Comparison of ENCODE assay signal across 18 cellular contexts in the genomic region with DNA sequence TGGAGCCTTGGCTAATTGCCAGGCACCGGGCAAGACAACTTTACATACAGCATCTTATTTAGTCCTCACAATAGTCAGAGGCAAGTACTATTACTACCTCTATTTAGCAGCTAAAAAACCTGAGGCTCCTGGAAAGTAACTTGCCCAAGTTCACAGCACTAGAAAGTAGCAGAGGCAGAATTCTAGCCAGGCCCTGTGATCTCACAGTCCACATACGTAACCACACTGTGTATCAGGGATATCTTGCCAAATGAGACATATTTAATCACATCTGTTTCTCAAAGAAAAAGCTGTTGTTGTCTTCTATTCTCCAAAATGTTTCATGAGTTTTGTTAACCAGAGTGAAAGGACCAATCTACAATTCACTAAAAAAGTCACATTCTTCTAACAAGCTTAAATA.
A peak's percentile ranks its signal among the peaks of the same experiment; 100 is the strongest.
DNase-seq lines count a peak whose midpoint lies in the region; ATAC-seq and TF ChIP-seq lines count a peak whose summit lies in the region.
"Had no signal": no experiment of that assay in that cellular context is flagged by ENCODE, and none has a peak within 500 bp of the region (broad histone marks: within the 10 kb centered on the region; RNA-seq: fewer than 3 reads in every experiment).

No MANE protein-coding gene starts in this region.

- H3K79me2 ChIP-seq in SK-N-SH (ENCODE audit: insufficient read depth) = no peaks in the 10 kb centered on the region

- H4K5ac ChIP-seq in IMR-90 (ENCODE audit: low read depth, low read length) = no peak overlapping the region

- H3K27me3 ChIP-seq in IMR-90 (ENCODE audit: control insufficient read depth, insufficient read depth, low read length) = no peaks in the 10 kb centered on the region
- H3K27me3 ChIP-seq in psoas muscle (ENCODE audit: insufficient read depth in 3 of 3, low read length in 2 of 3) = no peaks in the 10 kb centered on the region
- H3K27me3 ChIP-seq in SK-N-SH (ENCODE audit: insufficient read depth) = no peaks in the 10 kb centered on the region

- BruUV-seq in IMR-90 (replicated peaks; lab: Mats Ljungman, UMichigan) = no TSS peak

- no peak overlapping the region for H3K56ac ChIP-seq in IMR-90 (ENCODE audit: extremely low read depth, insufficient read depth, low read length)

- H4K20me1 ChIP-seq in IMR-90 (ENCODE audit: insufficient read depth, low read length) (no peaks in the 10 kb centered on the region), SK-N-SH (ENCODE audit: insufficient read depth) (no peaks in the 10 kb centered on the region)

- no peak overlapping the region for H2AK9ac ChIP-seq in IMR-90 (replicated peaks; ENCODE audit: low read depth, low read length, poor library complexity)

- dilution Hi-C loops in IMR-90 (cut with HindIII; ENCODE audit: low sequenced_read_pairs, unreplicated experiment) = no loop called here

- DNase-seq in AG10803 (ENCODE audit: low read depth) (peak; percentile 61), IMR-90 (peak; percentile 21), amniotic epithelial cell (ENCODE audit: low read depth) (peak; percentile 35), psoas muscle (no peak), SK-N-SH (no peak), mesenteric fat pad (ENCODE audit: low spot score) (no peak), kidney tubule cell (ENCODE audit: low spot score) (no peak)
- DNase-seq: C1 segment of cervical spinal cord, DMS79, KG1, NCI-H1048, NCI-H1436, NCI-H524 treated with DMSO at 0.1 percent for 48 hours had no signal

- H2AFZ ChIP-seq in IMR-90 (replicated peaks; ENCODE audit: low read length, poor library complexity) (no peak overlapping the region), SK-N-SH (ENCODE audit: low read depth) (no peak overlapping the region)
- H2AFZ ChIP-seq: GM23338 had no signal

- H4K8ac ChIP-seq in IMR-90 (ENCODE audit: low read depth in 2 of 2, low read length in 2 of 2) = no peak overlapping the region

- WGBS in IMR-90 (ENCODE audit: extremely low coverage in 2 of 2, insufficient read length in 1 of 2), 2 experiments = no CpG with 5 or more reads among the region's 2 CpGs
- WGBS in psoas muscle, 3 donors = 23 to 40% (median 24%) methylated on average over 2 of the region's 2 CpGs
- WGBS in SK-N-SH (ENCODE audit: low lambda C conversion rate) = 25% methylated on average over 2 of the region's 2 CpGs

- no peak for TF ChIP-seq POLR2A in IMR-90 (IDR thresholded peaks at IDR 0.05; ENCODE audit: low read depth, low read length)

- H3F3A ChIP-seq in SK-N-SH (replicated peaks; ENCODE audit: insufficient read depth) = no peaks in the 10 kb centered on the region

- no peak overlapping the region; the same call in 2 of the 3 replicates for H2BK15ac ChIP-seq in IMR-90 (ENCODE audit: low read depth, low read length)

- POLR2A ChIA-PET in IMR-90 (lab: Charles Lee; ENCODE audit: unreplicated experiment) (no interaction called here), SK-N-SH (lab: Yijun Ruan, JAX) (interaction anchor here (0.6 to 1.0 kb wide), 2 partner anchors 163 to 377 kb away, joined by 3 read pairs; no protein-coding TSS in a partner anchor)

- H3K23ac ChIP-seq in IMR-90 (ENCODE audit: low read depth, low read length) = no peak overlapping the region

- no peak overlapping the region for H3K4ac ChIP-seq in IMR-90 (ENCODE audit: low read depth, low read length)

- no peaks in the 10 kb centered on the region for H3K79me1 ChIP-seq in IMR-90 (ENCODE audit: low read depth in 1 of 2, low read length in 2 of 2)

- H3K4me1 ChIP-seq in IMR-90 (ENCODE audit: control insufficient read depth, insufficient read depth, low read length) (0 out of 2 replicates have a peak, but pooled peaks cover 2% of the 10 kb centered on the region), psoas muscle (peaks cover 49% of the 10 kb centered on the region), SK-N-SH (ENCODE audit: control insufficient read depth in 1 of 2, insufficient read depth in 2 of 2, low read depth in 1 of 2, low read length in 1 of 2) (peaks cover 0 to 26% of the 10 kb centered on the region in 2 experiments; a peak in 2 of 4 replicates)
- H3K4me1 ChIP-seq: A549 had no signal

- H3K9me3 ChIP-seq in IMR-90 (ENCODE audit: control insufficient read depth, insufficient read depth, low read length) (no peaks in the 10 kb centered on the region; the same call in 1 of the 2 replicates), psoas muscle (no peaks in the 10 kb centered on the region), SK-N-SH (no peaks in the 10 kb centered on the region)
- H3K9me3 ChIP-seq: A549 had no signal

- no peak for TF ChIP-seq CTCF in AG10803 (conservative IDR thresholded peaks at IDR 0.05; ENCODE audit: low read length)
- no peak for TF ChIP-seq CTCF in IMR-90 (conservative IDR thresholded peaks at IDR 0.05; ENCODE audit: low read depth, low read length)
- TF ChIP-seq CTCF in psoas muscle (IDR thresholded peaks at IDR 0.05) = no peak
- no peak for TF ChIP-seq CTCF in SK-N-SH (IDR thresholded peaks at IDR 0.05)

- no peak overlapping the region for H4K91ac ChIP-seq in IMR-90 (ENCODE audit: insufficient read depth, low read depth, low read length)

- CTCF ChIA-PET in IMR-90 (lab: Yijun Ruan, JAX) (no interaction called here), SK-N-SH (lab: Yijun Ruan, JAX) (interaction anchor here (0.6 to 2.9 kb wide), 4 partner anchors 23 to 437 kb away, joined by 3 to 9 read pairs (median 4); no protein-coding TSS in a partner anchor)

- intact Hi-C loops in IMR-90 (cut with micrococcal nuclease) = no loop called here
- intact Hi-C loops in psoas muscle (cut with DNase I) = loop anchor here in 1 of 2 donors (5.0 kb wide), 2 partner anchors 56 to 376 kb away; a partner anchor contains a TSS

- H3K9ac ChIP-seq in IMR-90 (ENCODE audit: low read depth, low read length) (no peak overlapping the region), SK-N-SH (no peak overlapping the region)

- no peak overlapping the region for H2BK20ac ChIP-seq in IMR-90 (ENCODE audit: low read depth, low read length)

- H2AK5ac ChIP-seq in IMR-90 (ENCODE audit: low read depth, low read length) = no peak overlapping the region

- H3K4me2 ChIP-seq in IMR-90 (ENCODE audit: low read depth, low read length) = no peak overlapping the region
- no peak overlapping the region for H3K4me2 ChIP-seq in SK-N-SH
- H3K4me2 ChIP-seq: A549, GM23338 had no signal

- no peak overlapping the region for H2BK120ac ChIP-seq in IMR-90 (ENCODE audit: low read depth, low read length)

- no peak for TF ChIP-seq RAD21 in IMR-90 (IDR thresholded peaks at IDR 0.05; ENCODE audit: low read length)
- TF ChIP-seq RAD21 in SK-N-SH (IDR thresholded peaks at IDR 0.05; ENCODE audit: low read length) = no peak

- H2BK5ac ChIP-seq in IMR-90 (ENCODE audit: low read depth, low read length, poor library complexity, severe bottlenecking) = no peak overlapping the region

- H3K4me3 ChIP-seq in AG10803 (ENCODE audit: low read length) (no peak overlapping the region), IMR-90 (ENCODE audit: insufficient read depth, low read depth, low read length) (no peak overlapping the region), psoas muscle (peak overlapping the region; percentile 2), SK-N-SH (ENCODE audit: low read depth in 2 of 2, low read length in 1 of 2) (no peak overlapping the region)
- H3K4me3 ChIP-seq: A549, GM23338 had no signal

- H3K9me2 ChIP-seq in SK-N-SH = no peaks in the 10 kb centered on the region

- H3K18ac ChIP-seq in IMR-90 (ENCODE audit: low read depth, low read length) = no peak overlapping the region

- no peak for TF ChIP-seq EP300 in SK-N-SH (IDR thresholded peaks at IDR 0.05; ENCODE audit: borderline replicate concordance in 1 of 2, low read depth in 1 of 2, low read length in 1 of 2)

- ATAC-seq in IMR-90 (ENCODE audit: low read depth) (no peak), psoas muscle (peak in 1 of 4 donors; percentile 25), HG02610 (IDR thresholded peaks at IDR 0.05; ENCODE audit: unreplicated experiment) (no peak)
- ATAC-seq: A549, GM23338, HCT116, HepG2 had no signal

- no peak overlapping the region for H3K27ac ChIP-seq in IMR-90 (ENCODE audit: insufficient read depth, low read length)
- peak overlapping the region; percentile 73 for H3K27ac ChIP-seq in psoas muscle
- peak overlapping the region in 1 of 2 experiments; percentile 99; a peak in 2 of 4 replicates for H3K27ac ChIP-seq in SK-N-SH (ENCODE audit: low read depth in 2 of 2, low read length in 1 of 2)
- H3K27ac ChIP-seq: A549 had no signal

- no peaks in the 10 kb centered on the region for H3K36me3 ChIP-seq in IMR-90 (ENCODE audit: control insufficient read depth, insufficient read depth, low read length)
- H3K36me3 ChIP-seq in psoas muscle (ENCODE audit: insufficient read depth in 1 of 2, low read depth in 1 of 2) = no peaks in the 10 kb centered on the region
- no peaks in the 10 kb centered on the region for H3K36me3 ChIP-seq in SK-N-SH (replicated peaks in 1 of 2; ENCODE audit: control insufficient read depth in 1 of 2, insufficient read depth in 2 of 2, low read length in 1 of 2)

- H3K14ac ChIP-seq in IMR-90 (replicated peaks; ENCODE audit: low read depth, low read length) = no peak overlapping the region

- H3K9me1 ChIP-seq in IMR-90 (ENCODE audit: insufficient read depth, low read length) = no peaks in the 10 kb centered on the region; the same call in 1 of the 2 replicates

- in situ Hi-C loops in IMR-90 (cut with MboI; ENCODE audit: low sequenced_read_pairs) = no loop called here

TF ChIP-seq in IMR-90, 13 proteins besides CTCF, POLR2A, EP300 and RAD21 (continues in another document):
- TF ChIP-seq RCOR1 (IDR thresholded peaks at IDR 0.05; ENCODE audit: insufficient replicate concordance, low read length) (no peak), RFX5 (IDR thresholded peaks at IDR 0.05; ENCODE audit: low read depth, low read length) (no peak), MXI1 (IDR thresholded peaks at IDR 0.05; ENCODE audit: borderline replicate concordance, low read depth, low read length) (no peak), MAFK (IDR thresholded peaks at IDR 0.05; ENCODE audit: low read depth, low read length) (no peak)

TF ChIP-seq in SK-N-SH, 30 proteins besides CTCF, POLR2A, EP300 and RAD21 (continues in another document):
- TF ChIP-seq, protein P1, sequence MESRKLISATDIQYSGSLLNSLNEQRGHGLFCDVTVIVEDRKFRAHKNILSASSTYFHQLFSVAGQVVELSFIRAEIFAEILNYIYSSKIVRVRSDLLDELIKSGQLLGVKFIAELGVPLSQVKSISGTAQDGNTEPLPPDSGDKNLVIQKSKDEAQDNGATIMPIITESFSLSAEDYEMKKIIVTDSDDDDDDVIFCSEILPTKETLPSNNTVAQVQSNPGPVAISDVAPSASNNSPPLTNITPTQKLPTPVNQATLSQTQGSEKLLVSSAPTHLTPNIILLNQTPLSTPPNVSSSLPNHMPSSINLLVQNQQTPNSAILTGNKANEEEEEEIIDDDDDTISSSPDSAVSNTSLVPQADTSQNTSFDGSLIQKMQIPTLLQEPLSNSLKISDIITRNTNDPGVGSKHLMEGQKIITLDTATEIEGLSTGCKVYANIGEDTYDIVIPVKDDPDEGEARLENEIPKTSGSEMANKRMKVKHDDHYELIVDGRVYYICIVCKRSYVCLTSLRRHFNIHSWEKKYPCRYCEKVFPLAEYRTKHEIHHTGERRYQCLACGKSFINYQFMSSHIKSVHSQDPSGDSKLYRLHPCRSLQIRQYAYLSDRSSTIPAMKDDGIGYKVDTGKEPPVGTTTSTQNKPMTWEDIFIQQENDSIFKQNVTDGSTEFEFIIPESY (IDR thresholded peaks at IDR 0.05; ENCODE audit: borderline replicate concordance, low read depth) = no peak
- TF ChIP-seq TCF12 (IDR thresholded peaks at IDR 0.05) = no peak
- no peak for TF ChIP-seq FOXJ3 (CRISPR knock-in tag; IDR thresholded peaks at IDR 0.05)
- no peak for TF ChIP-seq RFX5 (IDR thresholded peaks at IDR 0.05; ENCODE audit: low read length)

Comparison
In these comparisons a context has a peak if more than half of its experiments do, and no peak if none do; other contexts are left out.
1. DNase-seq: peak in AG10803 (single experiment), IMR-90 (single experiment) and amniotic epithelial cell (single experiment); none in psoas muscle (0 of 2), SK-N-SH (single experiment), mesenteric fat pad (single experiment) and kidney tubule cell (single experiment).